24 cellular contexts compared by ENCODE assay signal in genomic region chr17:10870651-10871050, GRCh38. TPM values are rescaled to one million over a fixed set of nuclear protein-coding genes. Genes with fewer than 3 reads are reported as not detected.
DNase-seq lines count a peak whose midpoint lies in the region; ATAC-seq and TF ChIP-seq lines count a peak whose summit lies in the region.
"Had no signal": no experiment of that assay in that cellular context is flagged by ENCODE, and none has a peak within 500 bp of the region (broad histone marks: within the 10 kb centered on the region; RNA-seq: fewer than 3 reads in every experiment).

No MANE protein-coding gene starts in this region.

- H2BK5ac ChIP-seq in trophoblast cell (ENCODE audit: low read depth, low read length, poor library complexity), result no peak overlapping the region

- no peak overlapping the region for H4K91ac ChIP-seq in trophoblast cell (ENCODE audit: low read depth, low read length)

- no peaks in the 10 kb centered on the region for H4K20me1 ChIP-seq in PC-3 (ENCODE audit: low read length)

- H3K4me1 Mint-ChIP-seq in endodermal cell, result no peaks in the 10 kb centered on the region
- H3K4me1 Mint-ChIP-seq: CD4-positive, alpha-beta memory T cell had no signal

- no peak overlapping the region for H4K8ac ChIP-seq in trophoblast cell (ENCODE audit: low read depth, low read length)

- H3K27ac Mint-ChIP-seq in endodermal cell, result no peak overlapping the region
- H3K27ac Mint-ChIP-seq: CD4-positive, alpha-beta memory T cell had no signal

- no peak overlapping the region for H4K12ac ChIP-seq in trophoblast cell (ENCODE audit: low read depth, low read length)

- H3K4me1 ChIP-seq in HEK293 (ENCODE audit: control insufficient read depth, insufficient read depth, low read length) (no peaks in the 10 kb centered on the region), trophoblast cell (ENCODE audit: control insufficient read depth in 1 of 2, insufficient read depth in 2 of 2, low read length in 2 of 2) (no peaks in the 10 kb centered on the region), endodermal cell (ENCODE audit: control insufficient read depth, insufficient read depth, low read length) (no peaks in the 10 kb centered on the region), PC-3 (ENCODE audit: insufficient read depth, low read length) (no peaks in the 10 kb centered on the region)

- H3K4ac ChIP-seq in trophoblast cell (ENCODE audit: low read depth, low read length), result no peak overlapping the region

- H3F3A ChIP-seq in PC-3 (ENCODE audit: low read length, unreplicated experiment), result no peaks in the 10 kb centered on the region

- H3K9ac ChIP-seq in trophoblast cell (ENCODE audit: low read length) (no peak overlapping the region), endodermal cell (ENCODE audit: extremely low read depth, low read length, poor library complexity, severe bottlenecking) (no peak overlapping the region), PC-3 (ENCODE audit: low read length) (no peak overlapping the region)
- H3K9ac ChIP-seq: GM23248 had no signal

- H2BK12ac ChIP-seq in trophoblast cell (ENCODE audit: low read length), result no peak overlapping the region

- POLR2A ChIA-PET in HEK293 (lab: Yijun Ruan, JAX) (no interaction called here), PC-3 (lab: Charles Lee; ENCODE audit: unreplicated experiment) (no interaction called here)

- peaks cover 1% of the 10 kb centered on the region for H3K9me3 Mint-ChIP-seq in endodermal cell

- H3K4me2 ChIP-seq in trophoblast cell (ENCODE audit: low read length) (no peak overlapping the region), PC-3 (ENCODE audit: low read length) (no peak overlapping the region)

- H3K27me3 Mint-ChIP-seq in endodermal cell (ENCODE audit: insufficient read depth), result peaks cover 17% of the 10 kb centered on the region

- no peak overlapping the region for H2BK120ac ChIP-seq in trophoblast cell (ENCODE audit: insufficient read depth, low read length, poor library complexity)

- intact Hi-C loops in PC-3 (cut with micrococcal nuclease), result no loop called here

- no peak overlapping the region for H3K14ac ChIP-seq in trophoblast cell (ENCODE audit: low read length)

- no peaks in the 10 kb centered on the region for H3K27me3 ChIP-seq in trophoblast cell (ENCODE audit: insufficient read depth, low read length)
- peaks cover 8% of the 10 kb centered on the region for H3K27me3 ChIP-seq in endodermal cell (ENCODE audit: control insufficient read depth, insufficient read depth, low read length, poor library complexity, severe bottlenecking)
- no peaks in the 10 kb centered on the region for H3K27me3 ChIP-seq in PC-3 (ENCODE audit: low read length)

- H3K79me2 ChIP-seq in trophoblast cell (ENCODE audit: control insufficient read depth, insufficient read depth, low read length, poor library complexity) (no peaks in the 10 kb centered on the region), PC-3 (ENCODE audit: low read length) (no peaks in the 10 kb centered on the region)

- no peak for ATAC-seq in PC-3
- no peak for ATAC-seq in HG02678 (IDR thresholded peaks at IDR 0.05; ENCODE audit: unreplicated experiment)
- ATAC-seq: GM12878 had no signal

- H3K4me3 ChIP-seq in HEK293 (ENCODE audit: low read depth, low read length) (no peak overlapping the region), trophoblast cell (ENCODE audit: low read depth, low read length) (no peak overlapping the region), endodermal cell (ENCODE audit: low read length) (no peak overlapping the region), PC-3 (ENCODE audit: low read length) (no peak overlapping the region)
- H3K4me3 ChIP-seq: GM12878, GM23248 had no signal

- TF ChIP-seq CTCF in HEK293 (tag by site-specific recombination; IDR thresholded peaks at IDR 0.05) (no peak), endodermal cell (conservative IDR thresholded peaks at IDR 0.05) (no peak), PC-3 (conservative IDR thresholded peaks at IDR 0.05; ENCODE audit: low read depth, low read length) (no peak)

- H3K27ac ChIP-seq in HEK293 (ENCODE audit: extremely low read depth, low read depth, low read length) (no peak overlapping the region), trophoblast cell (ENCODE audit: low read depth, low read length) (no peak overlapping the region), endodermal cell (ENCODE audit: low read depth, low read length) (no peak overlapping the region), PC-3 (ENCODE audit: low read length) (no peak overlapping the region)
- H3K27ac ChIP-seq: GM23248 had no signal

- no peak overlapping the region for H2AFZ ChIP-seq in trophoblast cell (ENCODE audit: insufficient read depth, low read length, poor library complexity)
- no peak overlapping the region for H2AFZ ChIP-seq in PC-3 (ENCODE audit: low read length)
- H2AFZ ChIP-seq: GM23248 had no signal

- no peaks in the 10 kb centered on the region for H3K79me1 ChIP-seq in trophoblast cell (ENCODE audit: low read length)

- no peak overlapping the region for H2AK5ac ChIP-seq in trophoblast cell (ENCODE audit: low read length)

- BruUV-seq in PC-3 (replicated peaks; lab: Mats Ljungman, UMichigan), result no TSS peak

- H3K23ac ChIP-seq in trophoblast cell (ENCODE audit: low read length), result no peak overlapping the region

- H3K9me3 ChIP-seq in HEK293 (ENCODE audit: control insufficient read depth, insufficient read depth, low read depth, low read length) (no peaks in the 10 kb centered on the region), trophoblast cell (ENCODE audit: insufficient read depth, low read depth, low read length) (no peaks in the 10 kb centered on the region), endodermal cell (ENCODE audit: control insufficient read depth, low read length) (no peaks in the 10 kb centered on the region), PC-3 (ENCODE audit: low read length) (no peaks in the 10 kb centered on the region)

- CTCF ChIA-PET in HEK293 (lab: Yijun Ruan, JAX), result interaction anchor here (0.6 to 0.7 kb wide), 3 partner anchors 175 to 1294 kb away, joined by 3 to 7 read pairs (median 3); partner anchors contain the start of gene CFAP52
- CTCF ChIA-PET in PC-3 (lab: Charles Lee), result no interaction called here

- H3K9me2 ChIP-seq in PC-3 (replicated peaks; ENCODE audit: low read length), result no peaks in the 10 kb centered on the region

- no peak overlapping the region for H3K4me3 Mint-ChIP-seq in endodermal cell
- H3K4me3 Mint-ChIP-seq: CD4-positive, alpha-beta memory T cell had no signal

- DNase-seq in M059J (ENCODE audit: low read depth) (peak; percentile 4), RPMI7951 (ENCODE audit: low read depth) (peak; percentile 1), trophoblast cell (peak; percentile 57 to 87), endodermal cell (no peak), PC-3 (no peak), midbrain (lab: John Stamatoyannopoulos, UW) (no peak)
- DNase-seq: C1 segment of cervical spinal cord; Calu3; CD4-positive, alpha-beta memory T cell; COR-L47; DMS53; DMS79 treated with DMSO at 0.1 percent for 48 hours; GDM1; GM23248; H7; HCEC 1CT had no signal

- no peaks in the 10 kb centered on the region for H3K36me3 ChIP-seq in HEK293 (ENCODE audit: control insufficient read depth in 2 of 2, insufficient read depth in 1 of 2, low read length in 2 of 2)
- no peaks in the 10 kb centered on the region for H3K36me3 ChIP-seq in trophoblast cell (ENCODE audit: control insufficient read depth in 1 of 2, insufficient read depth in 2 of 2, low read length in 2 of 2)
- no peaks in the 10 kb centered on the region for H3K36me3 ChIP-seq in endodermal cell (ENCODE audit: control insufficient read depth, insufficient read depth, low read length)
- no peaks in the 10 kb centered on the region for H3K36me3 ChIP-seq in PC-3 (ENCODE audit: low read depth, low read length)

- no CpG with 5 or more reads among the region's 7 CpGs for WGBS in trophoblast cell (ENCODE audit: extremely low coverage, insufficient coverage, insufficient read length)
- WGBS in endodermal cell (ENCODE audit: insufficient coverage in 1 of 2, insufficient read length in 1 of 2), 2 experiments, result 91 to 97% methylated on average over 5 to 7 of the region's 7 CpGs

- H3K18ac ChIP-seq in trophoblast cell (ENCODE audit: low read length), result no peak overlapping the region

- no peaks in the 10 kb centered on the region for H3K36me3 Mint-ChIP-seq in endodermal cell (ENCODE audit: low read depth)
- H3K36me3 Mint-ChIP-seq: CD4-positive, alpha-beta memory T cell had no signal

TF ChIP-seq in HEK293, 187 proteins besides CTCF, POLR2A, EP300 and RAD21:
- no peak for TF ChIP-seq ZNF701 (tag by site-specific recombination; IDR thresholded peaks at IDR 0.05)
- TF ChIP-seq ZNF629 (tag by site-specific recombination; IDR thresholded peaks at IDR 0.05), result 0 out of 2 replicates have a peak, but pooled peaks have one; percentile 11
TF ChIP-seq in HEK293: peak in this region for 1.

RNA-seq across cellular contexts. Expression of gene PIRT, which starts 32.8 kb away (rescaled TPM):
- not detected in 2 replicates for total RNA-seq in M059J (2014; rRNA removed; shearing (Covaris generic))
- total RNA-seq in RPMI7951 (2014; rRNA removed; shearing (Covaris generic)), result not detected in 2 replicates
- polyA plus RNA-seq in trophoblast cell (2013), result not detected in 2 replicates
- not detected for total RNA-seq in endodermal cell
- not detected for polyA plus RNA-seq in endodermal cell (2013, experiment 1 of 2)
- 0.08 TPM for polyA plus RNA-seq in endodermal cell (2013, experiment 2 of 2)
- not detected in 2 replicates for total RNA-seq in PC-3 (2014; rRNA removed)
- total RNA-seq: A172; A673; Calu3; CD4-positive, alpha-beta memory T cell; Daoy; GM12878; GM23248; H1; H7 had no signal
- polyA plus RNA-seq: BJ; CD4-positive, alpha-beta memory T cell; GM12878; GM23248 had no signal

Comparison
In these comparisons a context has a peak if more than half of its experiments do, and no peak if none do; other contexts are left out.
1. DNase-seq: peak in M059J (single experiment), RPMI7951 (single experiment) and trophoblast cell (2 of 2); none in endodermal cell (single experiment), PC-3 (single experiment) and midbrain (single experiment).